In genomic region chr20:56581701-56582100, GRCh38 we compare ENCODE assay signal across 27 cellular contexts. TPM values are rescaled to one million over a fixed set of nuclear protein-coding genes. Genes with fewer than 3 reads are reported as not detected.
DNase-seq lines count a peak whose midpoint lies in the region; ATAC-seq, FAIRE-seq and TF ChIP-seq lines count a peak whose summit lies in the region.
"Had no signal": no experiment of that assay in that cellular context is flagged by ENCODE, and none has a peak within 500 bp of the region (broad histone marks: within the 10 kb centered on the region; RNA-seq: fewer than 3 reads in every experiment).

No MANE protein-coding gene starts in this region.

- H4K8ac ChIP-seq in H9 (replicated peaks; ENCODE audit: insufficient read length, low read depth, low read length), result no peak overlapping the region

- whole genome bisulfite sequencing in H9 (ENCODE audit: extremely low coverage, insufficient read length, low lambda C conversion rate), result no CpG with 5 or more reads among the region's 2 CpGs
- 0% methylated on average over 2 of the region's 2 CpGs for WGBS in HepG2 (ENCODE audit: low lambda C conversion rate)

- FAIRE-seq in HepG2 (lab: Jason Lieb, UNC), result no peak
- FAIRE-seq: A204.1, D721Med, GM12878, GM12892, GM18507, GM19239 had no signal

- no peak overlapping the region for H2BK12ac ChIP-seq in H9 (ENCODE audit: insufficient read length, low read depth, low read length)

- POLR2A ChIA-PET in HepG2 (lab: Yijun Ruan, JAX), result no interaction called here

- H3K27ac ChIP-seq in H9 (ENCODE audit: insufficient read length, low read depth, low read length) (no peak overlapping the region), HepG2 (ENCODE audit: extremely low read length, insufficient read depth, low read length) (no peak overlapping the region)
- H3K27ac ChIP-seq: BLaER1 had no signal

- in situ Hi-C loops in HepG2 (cut with HindIII; ENCODE audit: extremely low pct_ligation_motif_present, low pct_unique_long_range_greater_than_20kb), result no loop called here

- H3K4me1 ChIP-seq in H9 (ENCODE audit: insufficient read depth, low read length) (peaks cover 2% of the 10 kb centered on the region), HepG2 (ENCODE audit: insufficient read depth, low read length) (peaks cover 5% of the 10 kb centered on the region; the same call in 1 of the 2 replicates)
- H3K4me1 ChIP-seq: BE2C had no signal

- H3K4me2 ChIP-seq in H9 (ENCODE audit: insufficient read depth, insufficient read length, low read length) (no peak overlapping the region), HepG2 (ENCODE audit: low read depth, low read length) (no peak overlapping the region)
- H3K4me2 ChIP-seq: BLaER1 had no signal

- no peak overlapping the region for H2BK15ac ChIP-seq in H9 (ENCODE audit: low read depth, low read length)

- intact Hi-C loops in HepG2 (cut with micrococcal nuclease; ENCODE audit: unreplicated experiment), result no loop called here

- no peak overlapping the region for H3K23ac ChIP-seq in H9 (ENCODE audit: insufficient read length, low read depth, low read length)

- BruUV-seq in HepG2 (replicated peaks; lab: Mats Ljungman, UMichigan), result no TSS peak

- H2AFZ ChIP-seq in H9 (ENCODE audit: low read length) (no peak overlapping the region), HepG2 (ENCODE audit: low read length) (no peak overlapping the region)

- H3K4me3 ChIP-seq in HepG2 (replicated peaks in 1 of 3; ENCODE audit: insufficient read depth in 1 of 3, low read depth in 2 of 3, low read length in 3 of 3), result no peak overlapping the region
- H3K4me3 ChIP-seq: BLaER1, GM12878 had no signal

- H3K27me3 Mint-ChIP-seq in H9 (ENCODE audit: low read depth), result no peaks in the 10 kb centered on the region; the same call in 1 of the 2 replicates

- H4K91ac ChIP-seq in H9 (ENCODE audit: insufficient read length, low read depth, low read length), result no peak overlapping the region

- H3K27me3 ChIP-seq in H9 (ENCODE audit: insufficient read depth, low read length) (no peaks in the 10 kb centered on the region), HepG2 (ENCODE audit: control insufficient read depth in 1 of 2, insufficient read depth in 2 of 2, low read length in 2 of 2) (peaks cover 4 to 29% of the 10 kb centered on the region in 2 experiments; a peak in 3 of 5 replicates)
- H3K27me3 ChIP-seq: BLaER1 had no signal

- H3K4me1 Mint-ChIP-seq in H9, result peaks cover 12 to 13% of the 10 kb centered on the region in 2 experiments
- H3K4me1 Mint-ChIP-seq: CD4-positive, alpha-beta memory T cell; CD4-positive, CD25-positive, alpha-beta regulatory T cell; CD8-positive, alpha-beta memory T cell had no signal

- H2AK5ac ChIP-seq in H9 (ENCODE audit: insufficient read length, low read length), result no peak overlapping the region

- no peak overlapping the region for H4K5ac ChIP-seq in H9 (ENCODE audit: insufficient read length, low read depth, low read length)

- no peak for TF ChIP-seq POLR2A in HepG2 (IDR thresholded peaks at IDR 0.05; ENCODE audit: insufficient read depth in 1 of 2, low read depth in 2 of 2, low read length in 2 of 2)

- H3T11ph ChIP-seq in H9 (ENCODE audit: low read length), result no peak overlapping the region

- no peak overlapping the region for H3K18ac ChIP-seq in H9 (ENCODE audit: insufficient read length, low read depth, low read length)

- no peak overlapping the region for H2BK5ac ChIP-seq in H9 (ENCODE audit: insufficient read length, low read length)

- H3K4ac ChIP-seq in H9 (ENCODE audit: low read depth, low read length), result no peak overlapping the region

- CTCF ChIA-PET in HepG2 (lab: Yijun Ruan, JAX; ENCODE audit: low intra/inter-chr PET ratio, low total read pairs), result no interaction called here

- no peak overlapping the region for H3K14ac ChIP-seq in H9 (ENCODE audit: insufficient read depth, low read length)

- H4K20me1 ChIP-seq in H9 (ENCODE audit: control insufficient read depth, insufficient read depth, insufficient read length) (no peaks in the 10 kb centered on the region), HepG2 (ENCODE audit: insufficient read depth, low read length) (no peaks in the 10 kb centered on the region)
- H4K20me1 ChIP-seq: BLaER1 had no signal

- H3K4me3 Mint-ChIP-seq in H9, result no peak overlapping the region
- H3K4me3 Mint-ChIP-seq: CD14-positive monocyte; CD4-positive, alpha-beta memory T cell; CD4-positive, CD25-positive, alpha-beta regulatory T cell; CD8-positive, alpha-beta memory T cell had no signal

- H2BK120ac ChIP-seq in H9 (ENCODE audit: low read depth, low read length, poor library complexity, severe bottlenecking), result no peak overlapping the region

- no peak for TF ChIP-seq CTCF in H9 (conservative IDR thresholded peaks at IDR 0.05)
- TF ChIP-seq CTCF in HepG2 (CRISPR knock-in tag; IDR thresholded peaks at IDR 0.05), result no peak

- H3K9me3 ChIP-seq in H9 (ENCODE audit: control insufficient read depth, low read depth, low read length) (no peaks in the 10 kb centered on the region), HepG2 (ENCODE audit: low read length) (no peaks in the 10 kb centered on the region)
- H3K9me3 ChIP-seq: BE2C, BLaER1 had no signal

- H2BK20ac ChIP-seq in H9 (ENCODE audit: low read depth, low read length, poor library complexity, severe bottlenecking), result peak overlapping the region; percentile 6

- H3K79me1 ChIP-seq in H9 (ENCODE audit: insufficient read depth, low read depth, low read length, poor library complexity, severe bottlenecking), result no peaks in the 10 kb centered on the region

- H3K23me2 ChIP-seq in H9 (ENCODE audit: insufficient read length, low read depth, low read length, poor library complexity, severe bottlenecking), result no peaks in the 10 kb centered on the region

- H3K9me3 Mint-ChIP-seq in H9, result no peaks in the 10 kb centered on the region; a peak in 1 of 5 replicates
- H3K9me3 Mint-ChIP-seq: CD4-positive, CD25-positive, alpha-beta regulatory T cell; CD8-positive, alpha-beta memory T cell had no signal

- no peaks in the 10 kb centered on the region for H3K36me3 Mint-ChIP-seq in H9 (ENCODE audit: insufficient read depth in 1 of 3, low read depth in 3 of 3)
- H3K36me3 Mint-ChIP-seq: CD14-positive monocyte; CD4-positive, alpha-beta memory T cell; CD4-positive, CD25-positive, alpha-beta regulatory T cell; CD8-positive, alpha-beta memory T cell had no signal

- DNase-seq in H9 (no peak), HepG2 (ENCODE audit: low spot score) (peak; percentile 19), DMS79 (lab: John Stamatoyannopoulos, UW) (no peak)
- no peak for DNase-seq in stimulated activated CD4-positive, alpha-beta T cell treated with anti-CD3 and anti-CD28 coated beads, Interleukin-1b, Interleukin-23, amount 100 ng/mL, for 48 hours
- DNase-seq: 8988T; ACHN; BE2C; C1 segment of cervical spinal cord; Calu3; CD4-positive, alpha-beta memory T cell; CD4-positive, CD25-positive, alpha-beta regulatory T cell; CD8-positive, alpha-beta memory T cell; COR-L47; DND-41; EL had no signal

- H3K36me3 ChIP-seq in HepG2 (replicated peaks in 1 of 2; ENCODE audit: control insufficient read depth in 1 of 2, insufficient read depth in 2 of 2, low read length in 2 of 2), result no peaks in the 10 kb centered on the region
- H3K36me3 ChIP-seq: BE2C, BLaER1 had no signal

- H3K56ac ChIP-seq in H9 (ENCODE audit: insufficient read length, low read depth, low read length), result no peak overlapping the region

- ATAC-seq in HepG2 (no peak), GM18868 (IDR thresholded peaks at IDR 0.05; ENCODE audit: unreplicated experiment) (no peak)
- ATAC-seq: GM12878 had no signal

- H3K79me2 ChIP-seq in H9 (ENCODE audit: insufficient read depth, low read length), result no peaks in the 10 kb centered on the region
- no peaks in the 10 kb centered on the region for H3K79me2 ChIP-seq in HepG2 (ENCODE audit: insufficient read depth, low read length)

- TF ChIP-seq EP300 in HepG2 (IDR thresholded peaks at IDR 0.05; ENCODE audit: low read depth in 2 of 2, low read length in 2 of 2), result no peak
- no peak for TF ChIP-seq EP300 in HepG2 (CRISPR knock-in tag; IDR thresholded peaks at IDR 0.05; ENCODE audit: borderline replicate concordance)

- H3K27ac Mint-ChIP-seq in H9, result no peak overlapping the region
- H3K27ac Mint-ChIP-seq: CD14-positive monocyte; CD4-positive, alpha-beta memory T cell; CD4-positive, CD25-positive, alpha-beta regulatory T cell; CD8-positive, alpha-beta memory T cell had no signal

- TF ChIP-seq RAD21 in HepG2 (CRISPR knock-in tag; IDR thresholded peaks at IDR 0.05), result no peak

- H3K9ac ChIP-seq in H9 (ENCODE audit: extremely low read depth, insufficient read length, low read length), result no peak overlapping the region
- H3K9ac ChIP-seq in HepG2 (ENCODE audit: insufficient read depth, low read depth, low read length), result no peak overlapping the region
- H3K9ac ChIP-seq: BLaER1 had no signal

RNA-seq across cellular contexts. Expression of gene TFAP2C, which starts 47.4 kb away (rescaled TPM):
- total RNA-seq in H9 (2021) (22.5 and 24.3 TPM in 2 replicates), HepG2 (2016; rRNA removed; fragmentation: Illumina TruSeq; extraction: Trizol) (not detected in 2 replicates)
- not detected in 2 replicates for total RNA-seq in HepG2 (2016; cell fraction: cytosol; rRNA removed; fragmentation: Illumina TruSeq; extraction: Trizol; ENCODE audit: low read depth)
- total RNA-seq in HepG2 (2016; cell fraction: insoluble cytoplasmic fraction; rRNA removed; fragmentation: Illumina TruSeq; extraction: Trizol), result not detected in 2 replicates
- not detected in 2 replicates for total RNA-seq in HepG2 (2016; cell fraction: membrane; rRNA removed; fragmentation: Illumina TruSeq; extraction: Trizol)
- not detected in 2 replicates for total RNA-seq in HepG2 (2016; cell fraction: nucleus; rRNA removed; fragmentation: Illumina TruSeq; extraction: Trizol)
- not detected in 2 replicates for polyA plus RNA-seq in HepG2 (2011; rRNA removed)
- not detected in 2 replicates for polyA plus RNA-seq in HepG2 (2011; cell fraction: cytosol; rRNA removed)
- not detected in 2 replicates for polyA plus RNA-seq in HepG2 (2011; cell fraction: nucleus; rRNA removed)
- polyA plus RNA-seq in HepG2 (2012), result not detected in 2 replicates
- polyA plus RNA-seq in HepG2 (2016; cell fraction: cytosol; fragmentation: Illumina TruSeq; extraction: Trizol; ENCODE audit: low read depth), result not detected in 2 replicates
- not detected in 2 replicates for polyA plus RNA-seq in HepG2 (2016; cell fraction: insoluble cytoplasmic fraction; fragmentation: Illumina TruSeq; extraction: Trizol; ENCODE audit: low read depth)
- polyA plus RNA-seq in HepG2 (2016; cell fraction: membrane; fragmentation: Illumina TruSeq; extraction: Trizol; ENCODE audit: low read depth), result not detected in 2 replicates
- not detected in 2 replicates for polyA plus RNA-seq in HepG2 (2016; cell fraction: nucleus; fragmentation: Illumina TruSeq; extraction: Trizol; ENCODE audit: insufficient read depth, low read depth)
- 7.5 TPM in 1 of 2 replicates, not detected in the other for polyA minus RNA-seq in HepG2 (2011; rRNA and poly(A)+ RNA removed; ENCODE audit: low replicate concordance)
- not detected in 2 replicates for polyA minus RNA-seq in HepG2 (2011; cell fraction: cytosol; rRNA and poly(A)+ RNA removed)
- polyA minus RNA-seq in HepG2 (2011; cell fraction: nucleus; rRNA and poly(A)+ RNA removed), result not detected in 2 replicates
- total RNA-seq: CD4-positive, alpha-beta memory T cell; CD4-positive, CD25-positive, alpha-beta regulatory T cell; CD8-positive, alpha-beta memory T cell; GM12878 had no signal
- polyA plus RNA-seq: CD14-positive monocyte; CD4-positive, alpha-beta memory T cell; CD4-positive, CD25-positive, alpha-beta regulatory T cell; CD8-positive, alpha-beta memory T cell had no signal

RNA-seq across cellular contexts. Expression of gene FAM209B, which starts 48.7 kb away (rescaled TPM):
- total RNA-seq in H9 (2021), result 0.33 and 0.92 TPM in 2 replicates
- 0.24 and 0.32 TPM in 2 replicates for total RNA-seq in HepG2 (2016; rRNA removed; fragmentation: Illumina TruSeq; extraction: Trizol)
- total RNA-seq in HepG2 (2016; cell fraction: cytosol; rRNA removed; fragmentation: Illumina TruSeq; extraction: Trizol; ENCODE audit: low read depth), result not detected in 2 replicates
- total RNA-seq in HepG2 (2016; cell fraction: insoluble cytoplasmic fraction; rRNA removed; fragmentation: Illumina TruSeq; extraction: Trizol), result 0.30 and 0.61 TPM in 2 replicates
- total RNA-seq in HepG2 (2016; cell fraction: membrane; rRNA removed; fragmentation: Illumina TruSeq; extraction: Trizol), result not detected in 2 replicates
- total RNA-seq in HepG2 (2016; cell fraction: nucleus; rRNA removed; fragmentation: Illumina TruSeq; extraction: Trizol), result not detected in 2 replicates
- 0.10 and 0.42 TPM in 2 replicates for polyA plus RNA-seq in HepG2 (2011; rRNA removed)
- polyA plus RNA-seq in HepG2 (2011; cell fraction: cytosol; rRNA removed), result not detected in 2 replicates
- 0.59 TPM in 1 of 2 replicates, not detected in the other for polyA plus RNA-seq in HepG2 (2011; cell fraction: nucleus; rRNA removed)
- not detected in 2 replicates for polyA plus RNA-seq in HepG2 (2012)
- polyA plus RNA-seq in HepG2 (2016; cell fraction: cytosol; fragmentation: Illumina TruSeq; extraction: Trizol; ENCODE audit: low read depth), result not detected in 2 replicates
- 0.51 TPM in 1 of 2 replicates, not detected in the other for polyA plus RNA-seq in HepG2 (2016; cell fraction: insoluble cytoplasmic fraction; fragmentation: Illumina TruSeq; extraction: Trizol; ENCODE audit: low read depth)
- polyA plus RNA-seq in HepG2 (2016; cell fraction: membrane; fragmentation: Illumina TruSeq; extraction: Trizol; ENCODE audit: low read depth), result not detected in 2 replicates
- 0.81 and 0.85 TPM in 2 replicates for polyA plus RNA-seq in HepG2 (2016; cell fraction: nucleus; fragmentation: Illumina TruSeq; extraction: Trizol; ENCODE audit: insufficient read depth, low read depth)
- not detected in 2 replicates for polyA minus RNA-seq in HepG2 (2011; rRNA and poly(A)+ RNA removed; ENCODE audit: low replicate concordance)
- not detected in 2 replicates for polyA minus RNA-seq in HepG2 (2011; cell fraction: cytosol; rRNA and poly(A)+ RNA removed)
- not detected in 2 replicates for polyA minus RNA-seq in HepG2 (2011; cell fraction: nucleus; rRNA and poly(A)+ RNA removed)
- total RNA-seq: Calu3, Daoy, G401 had no signal

RNA-seq across cellular contexts. Expression of gene FAM209A, which starts 57.2 kb away (rescaled TPM):
- 0.24 TPM in 1 of 2 replicates, not detected in the other for total RNA-seq in H9 (2021)
- total RNA-seq in HepG2 (2016; rRNA removed; fragmentation: Illumina TruSeq; extraction: Trizol), result 0.15 TPM in 1 of 2 replicates, not detected in the other
- not detected in 2 replicates for total RNA-seq in HepG2 (2016; cell fraction: cytosol; rRNA removed; fragmentation: Illumina TruSeq; extraction: Trizol; ENCODE audit: low read depth)
- total RNA-seq in HepG2 (2016; cell fraction: insoluble cytoplasmic fraction; rRNA removed; fragmentation: Illumina TruSeq; extraction: Trizol), result 0.22 TPM in 1 of 2 replicates, not detected in the other
- total RNA-seq in HepG2 (2016; cell fraction: membrane; rRNA removed; fragmentation: Illumina TruSeq; extraction: Trizol), result not detected in 2 replicates
- 0.59 and 1.0 TPM in 2 replicates for total RNA-seq in HepG2 (2016; cell fraction: nucleus; rRNA removed; fragmentation: Illumina TruSeq; extraction: Trizol)
- polyA plus RNA-seq in HepG2 (2011; rRNA removed), result 0.36 and 0.51 TPM in 2 replicates
- polyA plus RNA-seq in HepG2 (2011; cell fraction: cytosol; rRNA removed), result 0.12 TPM in 1 of 2 replicates, not detected in the other
- 1.5 and 2.4 TPM in 2 replicates for polyA plus RNA-seq in HepG2 (2011; cell fraction: nucleus; rRNA removed)
- polyA plus RNA-seq in HepG2 (2012), result 0.31 and 0.37 TPM in 2 replicates
- polyA plus RNA-seq in HepG2 (2016; cell fraction: cytosol; fragmentation: Illumina TruSeq; extraction: Trizol; ENCODE audit: low read depth), result not detected in 2 replicates
- not detected in 2 replicates for polyA plus RNA-seq in HepG2 (2016; cell fraction: insoluble cytoplasmic fraction; fragmentation: Illumina TruSeq; extraction: Trizol; ENCODE audit: low read depth)
- not detected in 2 replicates for polyA plus RNA-seq in HepG2 (2016; cell fraction: membrane; fragmentation: Illumina TruSeq; extraction: Trizol; ENCODE audit: low read depth)
- 0.75 and 1.6 TPM in 2 replicates for polyA plus RNA-seq in HepG2 (2016; cell fraction: nucleus; fragmentation: Illumina TruSeq; extraction: Trizol; ENCODE audit: insufficient read depth, low read depth)
- 0.44 and 1.8 TPM in 2 replicates for polyA minus RNA-seq in HepG2 (2011; rRNA and poly(A)+ RNA removed; ENCODE audit: low replicate concordance)
- polyA minus RNA-seq in HepG2 (2011; cell fraction: cytosol; rRNA and poly(A)+ RNA removed), result not detected in 2 replicates
- 2.2 and 2.4 TPM in 2 replicates for polyA minus RNA-seq in HepG2 (2011; cell fraction: nucleus; rRNA and poly(A)+ RNA removed)
- total RNA-seq: Daoy, G401 had no signal
- polyA plus RNA-seq: AG04450 had no signal

Comparison
In these comparisons a context has a peak if more than half of its experiments do, and no peak if none do; other contexts are left out.
1. RNA of gene TFAP2C, which starts 47.4 kb away (total RNA-seq): 22.5 to 24.3 TPM in H9; not detected in HepG2; every median in the first group is over 10 times any median in the second.